ENCODE assay signal across 11 cellular contexts in the genomic region with DNA sequence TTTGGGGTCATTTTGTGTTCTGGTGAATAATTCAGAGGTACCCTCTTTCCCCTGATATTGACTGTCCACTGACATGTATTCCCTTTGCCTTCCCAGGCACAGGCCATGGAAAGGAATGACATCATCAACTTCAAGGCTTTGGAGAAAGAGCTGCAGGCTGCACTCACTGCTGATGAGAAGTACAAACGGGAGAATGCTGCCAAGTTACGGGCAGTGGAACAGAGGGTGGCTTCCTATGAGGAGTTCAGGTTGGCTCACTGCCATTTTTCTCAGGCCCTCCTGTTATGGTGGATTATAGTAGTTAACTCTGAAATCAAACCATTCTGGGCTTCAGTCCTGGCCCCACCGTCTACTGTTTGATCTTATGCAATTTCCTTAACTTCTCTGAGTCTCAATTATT. TPM values are rescaled to one million over a fixed set of nuclear protein-coding genes. Genes with fewer than 3 reads are reported as not detected.
DNase-seq lines count a peak whose midpoint lies in the region; ATAC-seq, FAIRE-seq and TF ChIP-seq lines count a peak whose summit lies in the region.
"Had no signal": no experiment of that assay in that cellular context is flagged by ENCODE, and none has a peak within 500 bp of the region (broad histone marks: within the 10 kb centered on the region; RNA-seq: fewer than 3 reads in every experiment).

No MANE protein-coding gene starts in this region.

- H3K27me3 ChIP-seq in BLaER1 (peaks cover 36% of the 10 kb centered on the region), K562 (ENCODE audit: control insufficient read depth in 2 of 2, insufficient read depth in 2 of 2, low read length in 2 of 2) (no peaks in the 10 kb centered on the region), lower lobe of right lung (ENCODE audit: low read depth) (no peaks in the 10 kb centered on the region)
- H3K27me3 ChIP-seq: Peyer's patch had no signal

- H3K9me3 ChIP-seq in BLaER1 (no peaks in the 10 kb centered on the region), K562 (replicated peaks; ENCODE audit: control insufficient read depth, insufficient read depth, low read depth, low read length) (no peaks in the 10 kb centered on the region), lower lobe of right lung (no peaks in the 10 kb centered on the region)
- H3K9me3 ChIP-seq: Peyer's patch had no signal

- POLR2A ChIA-PET in K562 (lab: Yijun Ruan, JAX), result interaction anchor here (5.3 kb wide), 1 partner anchor 10 kb away, joined by 28 read pairs; no protein-coding TSS in a partner anchor

- H3K4me1 ChIP-seq in BLaER1 (peaks cover 37% of the 10 kb centered on the region), K562 (replicated peaks in 1 of 2; ENCODE audit: control insufficient read depth in 2 of 2, insufficient read depth in 2 of 2, low read length in 2 of 2) (peaks cover 17 to 23% of the 10 kb centered on the region in 2 experiments), lower lobe of right lung (peaks cover 35% of the 10 kb centered on the region)

- TF ChIP-seq CTCF in K562 (IDR thresholded peaks at IDR 0.05 in 2 of 3, conservative IDR thresholded peaks at IDR 0.05 in 1 of 3; ENCODE audit: insufficient read depth in 2 of 3, low read depth in 1 of 3, low read length in 3 of 3) (no peak), lower lobe of right lung (IDR thresholded peaks at IDR 0.05) (no peak)

- H3K9ac ChIP-seq in BLaER1 (0 out of 2 replicates have a peak overlapping the region, but pooled peaks have one; percentile 5), K562 (ENCODE audit: insufficient read depth in 1 of 2, low read depth in 2 of 2, low read length in 2 of 2) (no peak overlapping the region)

- H3K4me2 ChIP-seq in BLaER1 (no peak overlapping the region), K562 (ENCODE audit: insufficient read depth, low read length) (no peak overlapping the region)

- no peaks in the 10 kb centered on the region for H3K9me1 ChIP-seq in K562 (ENCODE audit: control insufficient read depth, insufficient read depth, low read length)

- no peak for ATAC-seq in K562
- no peak for ATAC-seq in GM19351 (IDR thresholded peaks at IDR 0.05; ENCODE audit: unreplicated experiment)
- no peak for ATAC-seq in lower lobe of right lung
- ATAC-seq: activated naive CD4-positive, alpha-beta T cell treated with anti-CD3 and anti-CD28 coated beads, Interleukin-2, amount 50 U/mL, for 72 hours had no signal

- H3K4me3 ChIP-seq in BLaER1 (no peak overlapping the region), K562 (no peak overlapping the region), lower lobe of right lung (no peak overlapping the region)
- H3K4me3 ChIP-seq: Peyer's patch had no signal

- peaks cover 26% of the 10 kb centered on the region for H4K20me1 ChIP-seq in BLaER1
- no peaks in the 10 kb centered on the region; the same call in 1 of the 2 replicates for H4K20me1 ChIP-seq in K562 (replicated peaks; ENCODE audit: control insufficient read depth, insufficient read depth, low read length)

- H3K36me3 ChIP-seq in BLaER1, result peaks cover 11% of the 10 kb centered on the region; the same call in 1 of the 2 replicates
- H3K36me3 ChIP-seq in K562 (ENCODE audit: control insufficient read depth, insufficient read depth, low read length), result peaks cover 9% of the 10 kb centered on the region
- H3K36me3 ChIP-seq in lower lobe of right lung, result peaks cover 9% of the 10 kb centered on the region

- BruUV-seq in K562 (replicated peaks; lab: Mats Ljungman, UMichigan), result no TSS peak

- TF ChIP-seq EP300 in K562 (IDR thresholded peaks at IDR 0.05; ENCODE audit: low read length), result no peak

- H2AFZ ChIP-seq in K562 (ENCODE audit: low read depth, low read length), result no peak overlapping the region

- DNase-seq in NCI-H2029 treated with DMSO at 0.1 percent for 48 hours (lab: John Stamatoyannopoulos, UW) (peak; percentile 22), K562 (ENCODE audit: extremely low read depth in 1 of 4, low spot score in 3 of 4) (no peak), medulla oblongata (ENCODE audit: extremely low spot score) (peak; percentile 46), lower lobe of right lung (no peak), retina (no peak)
- DNase-seq in activated CD8-positive, alpha-beta memory T cell treated with anti-CD3 and anti-CD28 coated beads, Interleukin-2, amount 50 U/mL, for 4 hours, result no peak

- H3K27ac ChIP-seq in BLaER1, result no peak overlapping the region
- H3K27ac ChIP-seq in K562 (ENCODE audit: extremely low read depth, low read depth, low read length), result no peak overlapping the region
- H3K27ac ChIP-seq in lower lobe of right lung, result no peak overlapping the region
- H3K27ac ChIP-seq: Peyer's patch had no signal

- in situ Hi-C loops in K562 (cut with MboI), result no loop called here

- CTCF ChIA-PET in K562 (lab: Yijun Ruan, JAX; ENCODE audit: low intra/inter-chr PET ratio), result no interaction called here

- TF ChIP-seq POLR2A in K562 (conservative IDR thresholded peaks at IDR 0.05), result no peak

- no peak for FAIRE-seq in K562 (lab: Jason Lieb, UNC)

- intact Hi-C loops in K562 (cut with micrococcal nuclease) (no loop called here), lower lobe of right lung (cut with DNase I) (no loop called here)

- no peak; a peak in 1 of 4 replicates for TF ChIP-seq RAD21 in K562 (CRISPR knock-in tag; conservative IDR thresholded peaks at IDR 0.05 in 1 of 2, IDR thresholded peaks at IDR 0.05 in 1 of 2)

- peaks cover 33% of the 10 kb centered on the region for H3K79me2 ChIP-seq in K562 (ENCODE audit: control insufficient read depth, insufficient read depth, low read length)

- 38% methylated on average over 3 of the region's 3 CpGs for WGBS in K562 (ENCODE audit: insufficient coverage, low coverage, missing lambda C conversion rate)

RNA-seq across cellular contexts. Expression of gene EFTUD2, which starts 1.6 kb away (rescaled TPM):
- total RNA-seq in K562 (2011; cell fraction: chromatin; rRNA removed; ENCODE audit: low replicate concordance), result 580 and 635 TPM in 2 replicates
- total RNA-seq in K562 (2011; cell fraction: nucleolus; rRNA removed), result 198 and 214 TPM in 2 replicates
- total RNA-seq in K562 (2011; cell fraction: nucleoplasm; rRNA removed), result 312 and 334 TPM in 2 replicates
- total RNA-seq in K562 (2014; rRNA removed), result 191 and 208 TPM in 2 replicates
- total RNA-seq in K562 (2014; rRNA removed; fragmentation: Illumina TruSeq; extraction: Trizol), result 233 and 253 TPM in 2 replicates
- 205 and 218 TPM in 2 replicates for total RNA-seq in K562 (2015; rRNA removed; fragmentation: Illumina TruSeq; extraction: Trizol)
- total RNA-seq in K562 (2021), result 234 and 245 TPM in 2 replicates
- polyA plus RNA-seq in K562 (2011; rRNA removed), result 287 and 362 TPM in 2 replicates
- polyA plus RNA-seq in K562 (2011; cell fraction: cytosol; rRNA removed), result 202 and 205 TPM in 2 replicates
- 245 and 269 TPM in 2 replicates for polyA plus RNA-seq in K562 (2011; cell fraction: nucleus; rRNA removed)
- polyA plus RNA-seq in K562 (2012), result 126 and 176 TPM in 2 replicates
- 222 and 225 TPM in 2 replicates for polyA plus RNA-seq in K562 (2014; fragmentation: Illumina TruSeq; extraction: Trizol)
- polyA plus RNA-seq in K562 (2014; fragmentation: Nextera tagmentation; extraction: Ambion mirVana), result 100 to 1,000 TPM in 1 of 2 experiments, 10 to 100 TPM in 1; 65.8 to 116 TPM
- 125 and 138 TPM in 2 replicates for polyA plus RNA-seq in K562 (2014; rRNA removed)
- polyA minus RNA-seq in K562 (2011; rRNA and poly(A)+ RNA removed), result 919 and 1,083 TPM in 2 replicates
- 160 and 168 TPM in 2 replicates for polyA minus RNA-seq in K562 (2011; cell fraction: cytosol; rRNA and poly(A)+ RNA removed)
- polyA minus RNA-seq in K562 (2011; cell fraction: nucleus; rRNA and poly(A)+ RNA removed), result 120 and 201 TPM in 2 replicates
- 108 TPM for total RNA-seq in lower lobe of right lung

RNA-seq across cellular contexts. Expression of gene GFAP, which starts 14.4 kb away (rescaled TPM):
- 1.1 and 2.2 TPM in 2 replicates for total RNA-seq in K562 (2011; cell fraction: chromatin; rRNA removed; ENCODE audit: low replicate concordance)
- total RNA-seq in K562 (2011; cell fraction: nucleolus; rRNA removed), result 0.53 and 1.0 TPM in 2 replicates
- 0.95 and 1.5 TPM in 2 replicates for total RNA-seq in K562 (2011; cell fraction: nucleoplasm; rRNA removed)
- total RNA-seq in K562 (2014; rRNA removed) (0.36 and 2.1 TPM in 2 replicates), K562 (2014; rRNA removed; fragmentation: Illumina TruSeq; extraction: Trizol) (0.26 and 0.65 TPM in 2 replicates), K562 (2015; rRNA removed; fragmentation: Illumina TruSeq; extraction: Trizol) (0.07 and 0.45 TPM in 2 replicates), K562 (2021) (0.25 and 1.4 TPM in 2 replicates), lower lobe of right lung (not detected)
- polyA plus RNA-seq in K562 (2011; rRNA removed) (0.54 and 0.61 TPM in 2 replicates), K562 (2014; fragmentation: Illumina TruSeq; extraction: Trizol) (0.58 and 0.96 TPM in 2 replicates), K562 (2014; fragmentation: Nextera tagmentation; extraction: Ambion mirVana) (under 1 TPM in 1 of 2 experiments, not detected in 1; 0.11 TPM), K562 (2014; rRNA removed) (0.35 and 0.90 TPM in 2 replicates)
- polyA plus RNA-seq in K562 (2011; cell fraction: cytosol; rRNA removed), result 0.55 and 0.64 TPM in 2 replicates
- 0.91 and 1.0 TPM in 2 replicates for polyA plus RNA-seq in K562 (2011; cell fraction: nucleus; rRNA removed)
- 0.85 and 3.1 TPM in 2 replicates for polyA plus RNA-seq in K562 (2012)
- 0.03 and 0.56 TPM in 2 replicates for polyA minus RNA-seq in K562 (2011; rRNA and poly(A)+ RNA removed)
- polyA minus RNA-seq in K562 (2011; cell fraction: cytosol; rRNA and poly(A)+ RNA removed), result not detected in 2 replicates
- polyA minus RNA-seq in K562 (2011; cell fraction: nucleus; rRNA and poly(A)+ RNA removed), result 0.22 and 0.27 TPM in 2 replicates
- total RNA-seq: activated naive CD4-positive, alpha-beta T cell treated with anti-CD3 and anti-CD28 coated beads, Interleukin-2, amount 50 U/mL, for 72 hours; Peyer's patch had no signal

RNA-seq across cellular contexts. Expression of gene KIF18B, which starts 46.7 kb away (rescaled TPM):
- 142 and 262 TPM in 2 replicates for total RNA-seq in K562 (2011; cell fraction: chromatin; rRNA removed; ENCODE audit: low replicate concordance)
- total RNA-seq in K562 (2011; cell fraction: nucleolus; rRNA removed), result 144 and 163 TPM in 2 replicates
- total RNA-seq in K562 (2011; cell fraction: nucleoplasm; rRNA removed), result 146 and 190 TPM in 2 replicates
- 12.2 and 13.5 TPM in 2 replicates for total RNA-seq in K562 (2014; rRNA removed)
- total RNA-seq in K562 (2014; rRNA removed; fragmentation: Illumina TruSeq; extraction: Trizol), result 5.6 and 8.4 TPM in 2 replicates
- total RNA-seq in K562 (2015; rRNA removed; fragmentation: Illumina TruSeq; extraction: Trizol), result 13.2 and 13.7 TPM in 2 replicates
- 39.5 and 42.8 TPM in 2 replicates for total RNA-seq in K562 (2021)
- 19.6 and 45.5 TPM in 2 replicates for polyA plus RNA-seq in K562 (2011; rRNA removed)
- polyA plus RNA-seq in K562 (2011; cell fraction: cytosol; rRNA removed), result 23.9 TPM in 2 replicates
- polyA plus RNA-seq in K562 (2011; cell fraction: nucleus; rRNA removed), result 91.3 and 126 TPM in 2 replicates
- 15.1 and 19.2 TPM in 2 replicates for polyA plus RNA-seq in K562 (2012)
- 23.2 and 28.8 TPM in 2 replicates for polyA plus RNA-seq in K562 (2014; fragmentation: Illumina TruSeq; extraction: Trizol)
- 1 to 10 TPM; 2.0 to 3.0 TPM for polyA plus RNA-seq in K562 (2014; fragmentation: Nextera tagmentation; extraction: Ambion mirVana)
- 32.2 and 42.7 TPM in 2 replicates for polyA plus RNA-seq in K562 (2014; rRNA removed)
- 16.5 and 16.9 TPM in 2 replicates for polyA minus RNA-seq in K562 (2011; rRNA and poly(A)+ RNA removed)
- 15.9 and 24.5 TPM in 2 replicates for polyA minus RNA-seq in K562 (2011; cell fraction: cytosol; rRNA and poly(A)+ RNA removed)
- 31.2 and 36.0 TPM in 2 replicates for polyA minus RNA-seq in K562 (2011; cell fraction: nucleus; rRNA and poly(A)+ RNA removed)
- total RNA-seq in lower lobe of right lung, result 0.89 TPM

RNA-seq across cellular contexts. Expression of gene HIGD1B, which starts 53.2 kb away (rescaled TPM):
- not detected in 2 replicates for total RNA-seq in K562 (2011; cell fraction: chromatin; rRNA removed; ENCODE audit: low replicate concordance)
- total RNA-seq in K562 (2011; cell fraction: nucleolus; rRNA removed), result not detected in 2 replicates
- not detected in 2 replicates for total RNA-seq in K562 (2011; cell fraction: nucleoplasm; rRNA removed)
- total RNA-seq in K562 (2014; rRNA removed) (not detected in 2 replicates), K562 (2014; rRNA removed; fragmentation: Illumina TruSeq; extraction: Trizol) (not detected in 2 replicates), K562 (2015; rRNA removed; fragmentation: Illumina TruSeq; extraction: Trizol) (not detected in 2 replicates), K562 (2021) (not detected in 2 replicates), lower lobe of right lung (22.3 TPM)
- polyA plus RNA-seq in K562 (2011; rRNA removed) (not detected in 2 replicates), K562 (2014; fragmentation: Illumina TruSeq; extraction: Trizol) (not detected in 2 replicates), K562 (2014; fragmentation: Nextera tagmentation; extraction: Ambion mirVana) (not detected), K562 (2014; rRNA removed) (not detected in 2 replicates)
- polyA plus RNA-seq in K562 (2011; cell fraction: cytosol; rRNA removed), result not detected in 2 replicates
- polyA plus RNA-seq in K562 (2011; cell fraction: nucleus; rRNA removed), result not detected in 2 replicates
- 0.22 TPM in 1 of 2 replicates, not detected in the other for polyA plus RNA-seq in K562 (2012)
- polyA minus RNA-seq in K562 (2011; rRNA and poly(A)+ RNA removed), result not detected in 2 replicates
- not detected in 2 replicates for polyA minus RNA-seq in K562 (2011; cell fraction: cytosol; rRNA and poly(A)+ RNA removed)
- polyA minus RNA-seq in K562 (2011; cell fraction: nucleus; rRNA and poly(A)+ RNA removed), result not detected in 2 replicates
- total RNA-seq: activated naive CD4-positive, alpha-beta T cell treated with anti-CD3 and anti-CD28 coated beads, Interleukin-2, amount 50 U/mL, for 72 hours; liver; Peyer's patch had no signal

Comparison
In these comparisons a context has a peak if more than half of its experiments do, and no peak if none do; other contexts are left out.
1. DNase-seq: peak in NCI-H2029 treated with DMSO at 0.1 percent for 48 hours (single experiment) and medulla oblongata (single experiment); none in K562 (0 of 4), lower lobe of right lung (single experiment), retina (single experiment) and activated CD8-positive, alpha-beta memory T cell treated with anti-CD3 and anti-CD28 coated beads, Interleukin-2, amount 50 U/mL, for 4 hours (single experiment).